In genomic region chr15:37037256-37037655, GRCh38 we compare ENCODE assay signal across 26 cellular contexts.
"Had no signal": no experiment of that assay in that cellular context is flagged by ENCODE, and none has a peak within 500 bp of the region (broad histone marks: within the 10 kb centered on the region; RNA-seq: fewer than 3 reads in every experiment).

No MANE protein-coding gene starts in this region.

- H3K36me3 ChIP-seq: brain microvascular endothelial cell, Peyer's patch had no signal

- H3K9me3 Mint-ChIP-seq: activated CD4-positive, alpha-beta memory T cell treated with anti-CD3 and anti-CD28 coated beads, Interleukin-2, amount 10 ng/mL, durations not matched to agents 7 days and 5 days; activated naive CD4-positive, alpha-beta T cell treated with anti-CD3 and anti-CD28 coated beads for 36 hours; activated T-helper 17 cell treated with anti-CD3 and anti-CD28 coated beads, Interleukin-2, amount 50 U/mL, for 72 hours had no signal

- H3K4me3 ChIP-seq: K562, Peyer's patch had no signal

- H3K4me1 Mint-ChIP-seq: activated CD4-positive, alpha-beta memory T cell treated with anti-CD3 and anti-CD28 coated beads, Interleukin-2, amount 10 ng/mL, durations not matched to agents 7 days and 5 days; activated CD4-positive, alpha-beta T cell treated with anti-CD3 and anti-CD28 coated beads for 36 hours; activated T-helper 17 cell treated with anti-CD3 and anti-CD28 coated beads, Interleukin-2, amount 50 U/mL, for 72 hours; T-cell had no signal

- H3K27ac Mint-ChIP-seq: activated CD4-positive, alpha-beta memory T cell treated with anti-CD3 and anti-CD28 coated beads, Interleukin-2, amount 10 ng/mL, durations not matched to agents 7 days and 5 days; activated CD4-positive, alpha-beta T cell treated with anti-CD3 and anti-CD28 coated beads for 36 hours; activated naive CD4-positive, alpha-beta T cell treated with anti-CD3 and anti-CD28 coated beads for 36 hours; activated naive CD8-positive, alpha-beta T cell; activated T-helper 17 cell treated with anti-CD3 and anti-CD28 coated beads, Interleukin-2, amount 50 U/mL, for 72 hours; T-cell had no signal

- H3K4me3 Mint-ChIP-seq: activated CD4-positive, alpha-beta memory T cell treated with anti-CD3 and anti-CD28 coated beads, Interleukin-2, amount 10 ng/mL, durations not matched to agents 7 days and 5 days; activated CD4-positive, alpha-beta T cell treated with anti-CD3 and anti-CD28 coated beads for 36 hours; activated naive CD4-positive, alpha-beta T cell treated with anti-CD3 and anti-CD28 coated beads for 36 hours; activated naive CD8-positive, alpha-beta T cell; activated T-helper 17 cell treated with anti-CD3 and anti-CD28 coated beads, Interleukin-2, amount 50 U/mL, for 72 hours; T-cell had no signal

- H3K27me3 Mint-ChIP-seq: activated CD4-positive, alpha-beta memory T cell treated with anti-CD3 and anti-CD28 coated beads, Interleukin-2, amount 10 ng/mL, durations not matched to agents 7 days and 5 days; activated CD4-positive, alpha-beta T cell treated with anti-CD3 and anti-CD28 coated beads for 36 hours; activated naive CD8-positive, alpha-beta T cell; activated T-helper 17 cell treated with anti-CD3 and anti-CD28 coated beads, Interleukin-2, amount 50 U/mL, for 72 hours had no signal

- H3K27ac ChIP-seq: brain microvascular endothelial cell, Peyer's patch, VCaP had no signal

- H3K27me3 ChIP-seq: brain microvascular endothelial cell, Peyer's patch had no signal

- ATAC-seq: activated CD4-positive, alpha-beta T cell treated with anti-CD3 and anti-CD28 coated beads for 36 hours; activated T-helper 17 cell treated with anti-CD3 and anti-CD28 coated beads, Interleukin-2, amount 50 U/mL, for 72 hours; K562; T-cell had no signal

- H3K36me3 Mint-ChIP-seq: activated naive CD8-positive, alpha-beta T cell; T-cell had no signal

- H3K9me3 ChIP-seq: Peyer's patch had no signal

- H3K4me1 ChIP-seq: Peyer's patch had no signal

- DNase-seq: activated CD4-positive, alpha-beta memory T cell treated with anti-CD3 and anti-CD28 coated beads, Interleukin-2, amount 10 ng/mL, durations not matched to agents 7 days and 5 days; activated CD4-positive, alpha-beta T cell treated with anti-CD3 and anti-CD28 coated beads for 36 hours; activated CD4-positive, alpha-beta T cell treated with anti-CD3 and anti-CD28 coated beads, Interleukin-2, amount 50 U/mL, for 1 hour; activated gamma-delta T cell; activated naive CD4-positive, alpha-beta T cell treated with anti-CD3 and anti-CD28 coated beads for 36 hours; activated T-cell treated with anti-CD3 and anti-CD28 coated beads for 4 hours; activated T-cell treated with anti-CD3 and anti-CD28 coated beads, Interleukin-2, amount 50 U/mL, for 48 hours; amygdala; brain microvascular endothelial cell; Kasumi-1; NCI-H1048; NCI-H187 treated with DMSO at 0.1 percent for 48 hours; NCI-H2081 treated with DMSO at 0.1 percent for 48 hours; NCI-H2171; NCI-H226; NCI-H774; NK-92 treated with Interleukin-12 subunit alpha and Interleukin-12 subunit beta, amount 100 ng/mL, for 24 hours; Peyer's patch; SHP77 treated with DMSO at 0.1 percent for 48 hours; T-cell; T-helper 2 cell; T1000 had no signal
